In genomic region chr11:47641585-47642098, GRCh38 we compare ENCODE assay signal across 1 cellular context.
TF ChIP-seq lines count a peak whose summit lies in the region.

No MANE protein-coding gene starts in this region.

TF ChIP-seq in H1, 55 proteins besides CTCF, POLR2A, EP300 and RAD21:
- TF ChIP-seq SAP30 (IDR thresholded peaks at IDR 0.05; ENCODE audit: insufficient read depth, insufficient replicate concordance, low read length) (peak; percentile 36), JUN (IDR thresholded peaks at IDR 0.05; ENCODE audit: low read depth, low read length) (no peak)
